ENCODE assay signal across 8 cellular contexts in the genomic region with DNA sequence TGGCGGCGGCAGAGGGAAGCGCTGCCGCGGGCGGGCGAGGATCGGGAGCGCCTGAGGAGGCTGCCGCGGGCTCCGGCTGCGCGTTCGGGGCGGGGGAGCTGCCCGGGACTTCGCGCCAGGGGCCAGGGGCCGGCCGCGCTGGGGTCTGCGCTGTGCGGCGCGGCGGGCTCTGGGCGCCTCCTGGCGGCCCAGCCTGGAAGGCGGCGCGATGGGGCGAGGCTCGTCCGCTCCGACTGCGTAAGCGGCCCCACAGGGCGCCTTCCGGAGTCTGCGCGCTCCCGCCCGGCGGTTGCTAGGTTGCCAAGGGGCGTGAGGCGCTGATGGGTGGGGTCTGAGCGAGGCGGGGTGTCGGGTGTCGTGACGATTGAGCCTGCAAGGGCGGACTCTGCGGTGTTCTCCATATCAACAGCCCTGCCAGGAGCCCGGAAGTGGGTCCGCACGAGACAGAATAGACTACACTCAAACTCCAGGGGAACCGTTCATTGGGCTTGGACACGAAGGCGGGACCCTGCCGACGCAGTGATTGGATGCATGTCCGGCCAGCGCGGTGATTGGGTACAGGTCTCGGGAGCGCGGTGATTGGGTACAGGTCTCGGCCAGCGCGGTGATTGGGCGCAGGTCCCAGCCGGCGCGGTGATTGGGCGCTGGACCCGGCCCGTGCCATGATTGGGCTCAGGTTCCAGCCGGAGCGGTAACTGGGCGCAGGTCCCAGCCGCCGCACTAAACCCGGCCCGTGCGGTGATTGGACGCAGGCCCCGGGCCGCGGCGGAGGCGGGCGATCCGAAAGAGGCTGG. TPM values are rescaled to one million over a fixed set of nuclear protein-coding genes. Genes with fewer than 3 reads are reported as not detected.
DNase-seq lines count a peak whose midpoint lies in the region; ATAC-seq and TF ChIP-seq lines count a peak whose summit lies in the region.

Gene TEDC1, plus strand, starts transcription at position 675 of the 794 bp plus-strand sequence. CDS start 130 bp downstream, outside the sequence.

- H3K27me3 ChIP-seq in DND-41 (ENCODE audit: insufficient read depth, low read length, poor library complexity) = no peaks in the 10 kb centered on the region
- H3K27me3 ChIP-seq in KMS-11 (ENCODE audit: insufficient read depth, low read depth) = no peaks in the 10 kb centered on the region
- H3K27me3 ChIP-seq in Panc1 (ENCODE audit: control insufficient read depth, insufficient read depth, low read length) = no peaks in the 10 kb centered on the region
- H3K27me3 ChIP-seq in mucosa of rectum (ENCODE audit: control insufficient read depth in 2 of 2, insufficient read depth in 2 of 2, low read length in 2 of 2) = no peaks in the 10 kb centered on the region

- H3K9ac ChIP-seq in DND-41 (ENCODE audit: low read depth, low read length) (peak within 1 kb of the TSS; percentile 94), KMS-11 (peak within 1 kb of the TSS; percentile 96), mucosa of rectum (ENCODE audit: low read depth in 1 of 2, low read length in 2 of 2) (peak within 1 kb of the TSS; percentile 79 to 85)

- TF ChIP-seq CTCF in DND-41 (IDR thresholded peaks at IDR 0.05; ENCODE audit: borderline replicate concordance, extremely low read depth, low read length, poor library complexity, severe bottlenecking) = peak; percentile 94
- TF ChIP-seq CTCF in KMS-11 (conservative IDR thresholded peaks at IDR 0.05; ENCODE audit: low read depth, low read length) = no peak; the same call in 1 of the 2 replicates
- TF ChIP-seq CTCF in Panc1 (IDR thresholded peaks at IDR 0.05) = peak; percentile 93

- no peaks in the 10 kb centered on the region for H3K9me3 Mint-ChIP-seq in activated T-cell treated with anti-CD3 and anti-CD28 coated beads, Interleukin-2, amount 50 U/mL, for 4 hours

- peak within 1 kb of the TSS; percentile 81 for H3K4me3 Mint-ChIP-seq in activated T-cell treated with anti-CD3 and anti-CD28 coated beads, Interleukin-2, amount 50 U/mL, for 4 hours

- peak within 1 kb of the TSS; percentile 84 for H3K27ac ChIP-seq in DND-41 (ENCODE audit: low read length)
- peak within 1 kb of the TSS; percentile 98 for H3K27ac ChIP-seq in KMS-11
- H3K27ac ChIP-seq in Panc1 (ENCODE audit: low read length) = peak within 1 kb of the TSS; percentile 54; the same call in 1 of the 2 replicates
- H3K27ac ChIP-seq in mucosa of rectum (ENCODE audit: low read depth in 2 of 2, low read length in 2 of 2) = peak within 1 kb of the TSS; percentile 94 to 95

- TF ChIP-seq POLR2A in erythroblast (IDR thresholded peaks at IDR 0.05; ENCODE audit: low read length) = no peak

- H3K4me1 ChIP-seq in DND-41 (ENCODE audit: insufficient read depth, low read length) (peaks cover 45% of the 10 kb centered on the region), KMS-11 (ENCODE audit: low read depth, poor library complexity, severe bottlenecking) (peaks cover 7% of the 10 kb centered on the region), Panc1 (ENCODE audit: control insufficient read depth, insufficient read depth, low read length) (peaks cover 10% of the 10 kb centered on the region), mucosa of rectum (ENCODE audit: control insufficient read depth in 2 of 2, insufficient read depth in 2 of 2, low read length in 2 of 2) (peaks cover 32 to 36% of the 10 kb centered on the region in 2 donors)

- peak; percentile 100 for DNase-seq in DND-41
- peak; percentile 98 for DNase-seq in Panc1 (ENCODE audit: low read depth, low spot score)
- peak; percentile 97 for DNase-seq in activated T-cell treated with anti-CD3 and anti-CD28 coated beads, Interleukin-2, amount 50 U/mL, for 4 hours
- DNase-seq in erythroblast (lab: John Stamatoyannopoulos, UW) = peak; percentile 100
- DNase-seq in stimulated activated CD8-positive, alpha-beta memory T cell treated with anti-CD3 and anti-CD28 coated beads, Interleukin-4, amount 100 ng/mL, for 48 hours = peak; percentile 98

- peak within 1 kb of the TSS; percentile 82 for H3K4me2 ChIP-seq in DND-41 (ENCODE audit: insufficient read depth, low read length)
- peak within 1 kb of the TSS; percentile 98 for H3K4me2 ChIP-seq in KMS-11

- peak within 1 kb of the TSS; percentile 66 to 77; a peak in 3 of 4 replicates for H3K4me3 ChIP-seq in DND-41 (ENCODE audit: low read depth in 1 of 2, low read length in 2 of 2)
- H3K4me3 ChIP-seq in KMS-11 (IDR thresholded peaks at IDR 0.05; ENCODE audit: insufficient read depth, low read depth, low read length) = no peak within 1 kb of the TSS
- H3K4me3 ChIP-seq in Panc1 (ENCODE audit: low read depth in 2 of 2, low read length in 2 of 2) = peak within 1 kb of the TSS; percentile 58 to 67
- H3K4me3 ChIP-seq in mucosa of rectum (ENCODE audit: low read length in 2 of 2) = peak within 1 kb of the TSS; percentile 69 to 85

- H3K36me3 ChIP-seq in DND-41 (ENCODE audit: insufficient read depth, low read length) = peaks cover 27% of the 10 kb centered on the region
- no peaks in the 10 kb centered on the region for H3K36me3 ChIP-seq in KMS-11 (ENCODE audit: insufficient read depth)
- no peaks in the 10 kb centered on the region; the same call in 1 of the 2 replicates for H3K36me3 ChIP-seq in Panc1 (ENCODE audit: control insufficient read depth, insufficient read depth, low read length)
- H3K36me3 ChIP-seq in mucosa of rectum (ENCODE audit: control insufficient read depth in 2 of 2, insufficient read depth in 2 of 2, low read length in 2 of 2) = no peaks in the 10 kb centered on the region

- H3K9me3 ChIP-seq in DND-41 (ENCODE audit: insufficient read depth, low read length, severe bottlenecking) (no peaks in the 10 kb centered on the region), Panc1 (ENCODE audit: control insufficient read depth, insufficient read depth, low read depth, low read length) (no peaks in the 10 kb centered on the region), mucosa of rectum (ENCODE audit: control insufficient read depth in 2 of 2, low read length in 2 of 2) (no peaks in the 10 kb centered on the region)

- in situ Hi-C loops in Panc1 (cut with HindIII; ENCODE audit: low pct_unique_long_range_greater_than_20kb, low sequenced_read_pairs) = no loop called here

- peaks cover 13% of the 10 kb centered on the region for H3K79me2 ChIP-seq in DND-41 (ENCODE audit: insufficient read depth, low read length)
- H3K79me2 ChIP-seq in KMS-11 (ENCODE audit: insufficient read depth, low read depth) = peaks cover 25% of the 10 kb centered on the region

- H4K20me1 ChIP-seq in DND-41 (ENCODE audit: insufficient read depth, low read length) (peaks cover 36% of the 10 kb centered on the region), KMS-11 (ENCODE audit: insufficient read depth) (no peaks in the 10 kb centered on the region; the same call in 1 of the 2 replicates)

- POLR2A ChIA-PET in Panc1 (lab: Charles Lee) = no interaction called here

- H3K4me1 Mint-ChIP-seq in activated T-cell treated with anti-CD3 and anti-CD28 coated beads, Interleukin-2, amount 50 U/mL, for 4 hours (ENCODE audit: low read depth) = peaks cover 27% of the 10 kb centered on the region

- CTCF ChIA-PET in Panc1 (lab: Charles Lee) = interaction anchor here (1.0 to 1.6 kb wide), 2 partner anchors 10 to 120 kb away, joined by 4 to 6 read pairs; no protein-coding TSS in a partner anchor

- peak; percentile 80 for ATAC-seq in DND-41 (ENCODE audit: insufficient read depth, low read depth)
- peak; percentile 55 for ATAC-seq in GM21737 (IDR thresholded peaks at IDR 0.05; ENCODE audit: unreplicated experiment)
- peak; percentile 76 for ATAC-seq in Panc1
- ATAC-seq in activated T-cell treated with anti-CD3 and anti-CD28 coated beads, Interleukin-2, amount 50 U/mL, for 4 hours = peak; percentile 77 to 80

- no peaks in the 10 kb centered on the region for H3K27me3 Mint-ChIP-seq in activated T-cell treated with anti-CD3 and anti-CD28 coated beads, Interleukin-2, amount 50 U/mL, for 4 hours (ENCODE audit: low read depth)

- H3K36me3 Mint-ChIP-seq in activated T-cell treated with anti-CD3 and anti-CD28 coated beads, Interleukin-2, amount 50 U/mL, for 4 hours (ENCODE audit: insufficient read depth) = no peaks in the 10 kb centered on the region

- no TSS peak for BruUV-seq in Panc1 (replicated peaks; lab: Mats Ljungman, UMichigan)

- H2AFZ ChIP-seq in DND-41 (ENCODE audit: low read depth, low read length) = peak within 1 kb of the TSS; percentile 77
- H2AFZ ChIP-seq in KMS-11 (ENCODE audit: low read depth) = peak within 1 kb of the TSS; percentile 28; the same call in 1 of the 2 replicates

- intact Hi-C loops in Panc1 (cut with micrococcal nuclease; ENCODE audit: unreplicated experiment) = no loop called here

RNA-seq across cellular contexts. Expression of gene TEDC1, which starts in this region (rescaled TPM):
- total RNA-seq in Panc1 (2021; ENCODE audit: unreplicated experiment) = 47.8 TPM
- polyA plus RNA-seq in Panc1 (2012; ENCODE audit: insufficient read length) = 42.5 TPM
- 10 to 100 TPM; 53.7 to 58.7 (median 57.8) TPM for total RNA-seq in activated T-cell treated with anti-CD3 and anti-CD28 coated beads, Interleukin-2, amount 50 U/mL, for 4 hours
